In the genomic region with DNA sequence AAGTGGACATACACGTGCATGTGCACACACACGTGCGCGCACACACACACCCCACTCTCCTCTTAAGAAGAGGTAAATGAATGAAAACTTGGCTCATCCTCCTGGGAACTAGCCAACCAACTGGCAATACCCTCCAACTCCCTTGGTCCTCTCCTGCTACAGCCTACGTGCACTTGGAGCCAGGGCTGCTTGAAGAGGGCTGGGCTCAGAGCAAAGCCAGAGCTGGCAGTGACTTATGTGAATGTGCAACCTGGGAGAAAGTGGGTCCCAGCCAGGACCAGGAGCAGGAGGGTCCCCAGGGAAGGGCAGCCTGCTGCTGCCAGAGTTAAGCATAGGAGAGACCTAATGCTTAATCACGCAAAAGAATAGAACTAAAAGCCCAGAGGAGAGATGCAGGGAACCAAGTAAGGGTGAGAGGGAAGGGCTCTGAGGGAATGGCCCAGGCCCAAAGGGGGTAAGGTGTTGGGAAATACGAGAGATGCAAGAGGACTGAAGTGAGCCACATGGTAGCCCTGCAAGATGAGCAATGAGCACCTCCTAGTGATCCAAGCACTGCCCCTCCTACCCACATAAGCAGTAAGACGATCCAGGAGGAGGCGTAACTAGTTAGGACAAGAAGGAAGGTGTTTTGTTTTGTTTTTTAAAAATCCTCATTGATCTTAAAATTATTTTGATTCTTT, we compare ENCODE assay signal across 10 cellular contexts. TPM values are rescaled to one million over a fixed set of nuclear protein-coding genes. Genes with fewer than 3 reads are reported as not detected.
DNase-seq lines count a peak whose midpoint lies in the region; ATAC-seq and TF ChIP-seq lines count a peak whose summit lies in the region.
"Had no signal": no experiment of that assay in that cellular context is flagged by ENCODE, and none has a peak within 500 bp of the region (broad histone marks: within the 10 kb centered on the region; RNA-seq: fewer than 3 reads in every experiment).

No MANE protein-coding gene starts in this region.

- TF ChIP-seq CTCF in chondrocyte (IDR thresholded peaks at IDR 0.05), result no peak

- no peak for ATAC-seq in naive thymus-derived CD8-positive, alpha-beta T cell
- ATAC-seq in HG02571 (IDR thresholded peaks at IDR 0.05; ENCODE audit: unreplicated experiment), result no peak

- POLR2A ChIA-PET in naive thymus-derived CD8-positive, alpha-beta T cell (lab: Charles Lee), result interaction anchor here (0.6 kb wide), 1 partner anchor 9 kb away, joined by 4 read pairs; no protein-coding TSS in a partner anchor

- peaks cover 25% of the 10 kb centered on the region for H3K36me3 Mint-ChIP-seq in chondrocyte (ENCODE audit: low read depth)
- H3K36me3 Mint-ChIP-seq in naive thymus-derived CD8-positive, alpha-beta T cell, result peaks cover 0 to 55% (median 3%) of the 10 kb centered on the region in 3 donors
- H3K36me3 Mint-ChIP-seq in activated T-helper 2 cell treated with anti-CD3 and anti-CD28 coated beads, Interferon-gamma antibody, Interleukin-2, Interleukin-4, amounts not matched to agents 10 μg/mL and 5 μg/mL and 100 μg/mL, durations not matched to agents 14 hours and 24 hours and 36 hours (ENCODE audit: low read depth), result peaks cover 48% of the 10 kb centered on the region

- DNase-seq in D341Med (ENCODE audit: low spot score) (peak; percentile 73), NCI-H1092 treated with DMSO at 0.1 percent for 48 hours (lab: John Stamatoyannopoulos, UW) (peak; percentile 74), chondrocyte (ENCODE audit: low spot score) (no peak), GDM1 (lab: John Stamatoyannopoulos, UW) (no peak), MV-4-11 (lab: John Stamatoyannopoulos, UW) (no peak)
- DNase-seq in naive thymus-derived CD8-positive, alpha-beta T cell, result no peak
- no peak for DNase-seq in activated T-helper 2 cell treated with anti-CD3 and anti-CD28 coated beads, Interferon-gamma antibody, Interleukin-2, Interleukin-4, amounts not matched to agents 10 μg/mL and 5 μg/mL and 100 μg/mL, durations not matched to agents 14 hours and 24 hours and 36 hours (ENCODE audit: low spot score)
- DNase-seq: activated CD4-positive, alpha-beta T cell treated with anti-CD3 and anti-CD28 coated beads, Interleukin-2, amount 50 U/mL, for 48 hours; central memory CD4-positive, alpha-beta T cell had no signal

- intact Hi-C loops in activated T-helper 2 cell treated with anti-CD3 and anti-CD28 coated beads, Interferon-gamma antibody, Interleukin-2, Interleukin-4, amounts not matched to agents 10 μg/mL and 5 μg/mL and 100 μg/mL, durations not matched to agents 14 hours and 24 hours and 36 hours (cut with micrococcal nuclease), result loop anchor here (2.0 kb wide), 1 partner anchor 16 kb away; no protein-coding TSS in a partner anchor

- peak overlapping the region; percentile 17 for H3K27ac Mint-ChIP-seq in chondrocyte (ENCODE audit: unreplicated experiment)
- H3K27ac Mint-ChIP-seq in naive thymus-derived CD8-positive, alpha-beta T cell, result peak overlapping the region in 6 of 10 donors; percentile 21 to 80 (median 69)
- no peak overlapping the region for H3K27ac Mint-ChIP-seq in activated T-helper 2 cell treated with anti-CD3 and anti-CD28 coated beads, Interferon-gamma antibody, Interleukin-2, Interleukin-4, amounts not matched to agents 10 μg/mL and 5 μg/mL and 100 μg/mL, durations not matched to agents 14 hours and 24 hours and 36 hours

- no peaks in the 10 kb centered on the region for H3K9me3 Mint-ChIP-seq in chondrocyte (ENCODE audit: low read depth)
- H3K9me3 Mint-ChIP-seq in naive thymus-derived CD8-positive, alpha-beta T cell, result no peaks in the 10 kb centered on the region
- no peaks in the 10 kb centered on the region for H3K9me3 Mint-ChIP-seq in activated T-helper 2 cell treated with anti-CD3 and anti-CD28 coated beads, Interferon-gamma antibody, Interleukin-2, Interleukin-4, amounts not matched to agents 10 μg/mL and 5 μg/mL and 100 μg/mL, durations not matched to agents 14 hours and 24 hours and 36 hours

- peaks cover 42% of the 10 kb centered on the region for H3K4me1 Mint-ChIP-seq in chondrocyte (ENCODE audit: low read depth)
- H3K4me1 Mint-ChIP-seq in naive thymus-derived CD8-positive, alpha-beta T cell, result peaks cover 13 to 45% (median 25%) of the 10 kb centered on the region in 4 donors
- peaks cover 23% of the 10 kb centered on the region for H3K4me1 Mint-ChIP-seq in activated T-helper 2 cell treated with anti-CD3 and anti-CD28 coated beads, Interferon-gamma antibody, Interleukin-2, Interleukin-4, amounts not matched to agents 10 μg/mL and 5 μg/mL and 100 μg/mL, durations not matched to agents 14 hours and 24 hours and 36 hours (ENCODE audit: low read depth)

- H3K4me3 Mint-ChIP-seq in chondrocyte (ENCODE audit: unreplicated experiment), result no peak overlapping the region
- H3K4me3 Mint-ChIP-seq in naive thymus-derived CD8-positive, alpha-beta T cell, result no peak overlapping the region
- no peak overlapping the region for H3K4me3 Mint-ChIP-seq in activated T-helper 2 cell treated with anti-CD3 and anti-CD28 coated beads, Interferon-gamma antibody, Interleukin-2, Interleukin-4, amounts not matched to agents 10 μg/mL and 5 μg/mL and 100 μg/mL, durations not matched to agents 14 hours and 24 hours and 36 hours (ENCODE audit: low read depth)

- no peaks in the 10 kb centered on the region for H3K27me3 Mint-ChIP-seq in chondrocyte (ENCODE audit: low read depth)
- H3K27me3 Mint-ChIP-seq in naive thymus-derived CD8-positive, alpha-beta T cell, result no peaks in the 10 kb centered on the region
- no peaks in the 10 kb centered on the region for H3K27me3 Mint-ChIP-seq in activated T-helper 2 cell treated with anti-CD3 and anti-CD28 coated beads, Interferon-gamma antibody, Interleukin-2, Interleukin-4, amounts not matched to agents 10 μg/mL and 5 μg/mL and 100 μg/mL, durations not matched to agents 14 hours and 24 hours and 36 hours (ENCODE audit: low read depth)

RNA-seq across cellular contexts. Expression of gene TRAF3IP2, which starts 24.7 kb away (rescaled TPM):
- total RNA-seq in chondrocyte, result 29.3 to 51.5 TPM (median 29.9 TPM) in 3 replicates
- 10 to 100 TPM; 16.4 to 17.1 TPM for total RNA-seq in naive thymus-derived CD8-positive, alpha-beta T cell
- 10 to 100 TPM in 2 of 3 donors, 1 to 10 TPM in 1; 9.4 to 20.1 (median 17.0) TPM for polyA plus RNA-seq in naive thymus-derived CD8-positive, alpha-beta T cell
- 20.9 and 22.5 TPM in 2 replicates for total RNA-seq in activated T-helper 2 cell treated with anti-CD3 and anti-CD28 coated beads, Interferon-gamma antibody, Interleukin-2, Interleukin-4, amounts not matched to agents 10 μg/mL and 5 μg/mL and 100 μg/mL, durations not matched to agents 14 hours and 24 hours and 36 hours

Comparison
In these comparisons a context has a peak if more than half of its experiments do, and no peak if none do; other contexts are left out.
1. DNase-seq: peak in D341Med (single experiment) and NCI-H1092 treated with DMSO at 0.1 percent for 48 hours (single experiment); none in chondrocyte (single experiment), naive thymus-derived CD8-positive, alpha-beta T cell (0 of 10), GDM1 (single experiment), MV-4-11 (single experiment) and activated T-helper 2 cell treated with anti-CD3 and anti-CD28 coated beads, Interferon-gamma antibody, Interleukin-2, Interleukin-4, amounts not matched to agents 10 μg/mL and 5 μg/mL and 100 μg/mL, durations not matched to agents 14 hours and 24 hours and 36 hours (single experiment).